24 cellular contexts compared by ENCODE assay signal in the genomic region with DNA sequence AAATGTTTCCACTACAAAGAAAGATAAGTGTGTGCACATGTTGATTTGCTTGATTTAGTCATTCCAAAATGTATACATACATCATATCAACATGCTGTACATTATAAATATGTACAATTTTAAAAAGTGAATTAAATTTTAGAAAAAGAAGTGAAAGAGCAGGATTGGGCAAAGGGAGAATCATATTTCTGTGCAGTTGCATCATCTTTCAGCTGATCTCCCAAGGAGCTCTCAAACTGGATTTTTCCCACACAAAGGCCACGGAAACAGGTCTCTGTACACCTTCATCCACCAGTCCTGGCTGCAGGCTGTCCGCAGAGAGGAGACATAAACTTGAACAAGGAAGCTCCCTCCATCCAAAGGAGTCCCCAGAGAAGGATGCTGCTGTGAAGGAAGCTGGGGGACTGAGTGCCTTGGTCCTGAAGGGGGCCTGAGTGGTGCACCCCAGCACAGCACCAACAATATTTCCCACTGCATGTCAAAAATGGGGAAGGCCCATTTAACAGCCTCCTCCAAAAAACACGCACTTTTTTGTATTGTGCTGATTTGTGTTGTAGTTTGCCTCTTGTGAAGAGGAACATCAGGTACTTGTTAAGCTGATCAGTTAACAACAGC.
"Had no signal": no experiment of that assay in that cellular context is flagged by ENCODE, and none has a peak within 500 bp of the region (broad histone marks: within the 10 kb centered on the region; RNA-seq: fewer than 3 reads in every experiment).

No MANE protein-coding gene starts in this region.

- H3K27ac ChIP-seq: coronary artery, neural progenitor cell, prostate gland, right atrium auricular region, stomach, thyroid gland, vagina had no signal

- H3K4me3 Mint-ChIP-seq: effector memory CD8-positive, alpha-beta T cell; naive thymus-derived CD4-positive, alpha-beta T cell; nephron; neural progenitor cell; stimulated activated effector memory CD8-positive, alpha-beta T cell treated with anti-CD3 and anti-CD28 coated beads, Interleukin-12 subunit alpha, Interleukin-12 subunit beta, amount 100 ng/mL, for 72 hours had no signal

- H3K9me3 Mint-ChIP-seq: effector memory CD8-positive, alpha-beta T cell; nephron; stimulated activated effector memory CD8-positive, alpha-beta T cell treated with anti-CD3 and anti-CD28 coated beads, Interleukin-12 subunit alpha, Interleukin-12 subunit beta, amount 100 ng/mL, for 72 hours had no signal

- H3K4me3 ChIP-seq: coronary artery, neural progenitor cell, prostate gland, right atrium auricular region, stomach, thyroid gland, vagina had no signal

- DNase-seq: effector memory CD8-positive, alpha-beta T cell; erythroblast; kidney; mesendoderm; midbrain; naive thymus-derived CD4-positive, alpha-beta T cell; nucleus accumbens; stimulated activated CD4-positive, alpha-beta T cell treated with anti-CD3 and anti-CD28 coated beads, Interleukin-2, amount 100 ng/mL, for 24 hours; stimulated activated CD4-positive, alpha-beta T cell treated with anti-CD3 and anti-CD28 coated beads, Interleukin-4, amount 100 ng/mL, for 24 hours; stimulated activated naive CD4-positive, alpha-beta T cell treated with Interleukin-2 at 50 U/mL for 16 hours; stomach; thyroid gland; trophoblast cell had no signal

- H3K36me3 ChIP-seq: neural progenitor cell, prostate gland, right atrium auricular region, stomach, thyroid gland, vagina had no signal

- H3K4me2 ChIP-seq: neural progenitor cell had no signal

- H3K36me3 Mint-ChIP-seq: neural progenitor cell; stimulated activated effector memory CD8-positive, alpha-beta T cell treated with anti-CD3 and anti-CD28 coated beads, Interleukin-12 subunit alpha, Interleukin-12 subunit beta, amount 100 ng/mL, for 72 hours had no signal

- H3K4me1 ChIP-seq: prostate gland, right atrium auricular region, thyroid gland, vagina had no signal

- H3K27ac Mint-ChIP-seq: effector memory CD8-positive, alpha-beta T cell; naive thymus-derived CD4-positive, alpha-beta T cell; nephron; neural progenitor cell; stimulated activated effector memory CD8-positive, alpha-beta T cell treated with anti-CD3 and anti-CD28 coated beads, Interleukin-12 subunit alpha, Interleukin-12 subunit beta, amount 100 ng/mL, for 72 hours had no signal

- H3K9me3 ChIP-seq: prostate gland, right atrium auricular region, stomach, thyroid gland, vagina had no signal

- H3K27me3 ChIP-seq: neural progenitor cell, right atrium auricular region, thyroid gland, vagina had no signal

- H3K4me1 Mint-ChIP-seq: neural progenitor cell; stimulated activated effector memory CD8-positive, alpha-beta T cell treated with anti-CD3 and anti-CD28 coated beads, Interleukin-12 subunit alpha, Interleukin-12 subunit beta, amount 100 ng/mL, for 72 hours had no signal

- H3K9ac ChIP-seq: neural progenitor cell had no signal

- H2AFZ ChIP-seq: neural progenitor cell had no signal

- ATAC-seq: effector memory CD8-positive, alpha-beta T cell; left lobe of liver; naive thymus-derived CD4-positive, alpha-beta T cell; sciatic nerve; stimulated activated effector memory CD8-positive, alpha-beta T cell treated with anti-CD3 and anti-CD28 coated beads, Interleukin-12 subunit alpha, Interleukin-12 subunit beta, amount 100 ng/mL, for 72 hours had no signal

- FAIRE-seq: endometrium, frontal cortex, kidney had no signal
